ENCODE assay signal across 8 cellular contexts in the genomic region with DNA sequence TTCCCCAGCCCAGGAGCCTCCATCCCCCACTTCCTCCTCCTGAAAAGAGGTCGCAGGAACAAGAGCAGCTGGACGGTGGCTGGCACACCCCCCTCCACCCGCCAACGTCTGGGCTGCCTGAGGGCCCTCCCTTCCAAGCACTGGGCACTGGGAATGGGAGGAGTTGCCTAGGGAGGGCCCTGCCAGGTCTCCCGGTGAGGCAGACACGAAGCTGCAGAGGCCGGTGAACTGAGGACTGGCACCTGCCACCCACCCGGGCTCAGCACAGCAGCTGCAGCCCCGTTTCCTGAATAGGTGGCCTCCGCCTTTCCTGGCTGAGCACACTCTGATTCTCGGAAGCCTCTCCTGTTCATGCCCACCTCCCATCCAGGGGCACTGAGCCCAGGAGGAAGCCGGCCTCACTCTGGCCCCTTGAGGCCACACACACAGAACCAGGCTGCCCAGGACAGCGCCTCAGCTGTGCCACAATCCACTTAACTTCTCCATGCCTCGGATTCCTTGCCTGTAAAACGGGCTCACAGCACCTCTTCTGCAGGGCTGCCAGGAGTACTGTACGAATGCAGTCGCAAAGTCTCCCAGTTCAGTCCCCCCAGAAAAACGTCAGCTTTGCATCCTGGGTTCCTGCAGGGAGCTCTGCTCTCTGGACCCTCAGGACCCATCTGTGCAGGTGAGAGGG. TPM values are rescaled to one million over a fixed set of nuclear protein-coding genes. Genes with fewer than 3 reads are reported as not detected.
DNase-seq lines count a peak whose midpoint lies in the region; ATAC-seq and TF ChIP-seq lines count a peak whose summit lies in the region.

No MANE protein-coding gene starts in this region.

- H3K4me3 ChIP-seq in foreskin fibroblast (ENCODE audit: low read depth in 1 of 2, low read length in 2 of 2) (peak overlapping the region; percentile 51 to 58), sigmoid colon (peak overlapping the region; percentile 39 to 74 (median 65))

- TF ChIP-seq EP300 in sigmoid colon (IDR thresholded peaks at IDR 0.05) = no peak

- H3K36me3 ChIP-seq in sigmoid colon = peaks cover 0 to 15% (median 7%) of the 10 kb centered on the region in 4 donors

- peak overlapping the region; percentile 65 to 72 (median 68) for H3K27ac ChIP-seq in sigmoid colon

- WGBS in sigmoid colon, 2 donors = 11 to 21% methylated on average over 18 of the region's 18 CpGs

- ATAC-seq in GM19328 (IDR thresholded peaks at IDR 0.05; ENCODE audit: unreplicated experiment) (no peak), GM18909 (IDR thresholded peaks at IDR 0.05; ENCODE audit: poor library complexity, unreplicated experiment) (no peak)

- no peak for TF ChIP-seq POLR2A in sigmoid colon (IDR thresholded peaks at IDR 0.05)

- TF ChIP-seq CTCF in foreskin fibroblast (IDR thresholded peaks at IDR 0.05; ENCODE audit: low read depth, low read length) = no peak
- TF ChIP-seq CTCF in sigmoid colon (IDR thresholded peaks at IDR 0.05) = no peak

- H3K9me3 ChIP-seq in sigmoid colon = no peaks in the 10 kb centered on the region

- H3K4me1 ChIP-seq in sigmoid colon = peaks cover 0 to 43% (median 38%) of the 10 kb centered on the region in 4 donors

- DNase-seq in NCI-H2171 treated with DMSO at 0.1 percent for 48 hours (lab: John Stamatoyannopoulos, UW) = peak; percentile 42
- no peak for DNase-seq in NCI-H2171 (lab: John Stamatoyannopoulos, UW)
- peak; percentile 60 for DNase-seq in RKO (ENCODE audit: low spot score)
- DNase-seq in foreskin fibroblast = peak in 1 of 2 donors; percentile 32
- DNase-seq in sigmoid colon = no peak
- DNase-seq in Kasumi-1 (lab: John Stamatoyannopoulos, UW) = no peak

- intact Hi-C loops in sigmoid colon (cut with DNase I) = no loop called here

- peaks cover 21 to 29% (median 27%) of the 10 kb centered on the region in 3 donors for H3K27me3 ChIP-seq in sigmoid colon

RNA-seq across cellular contexts. Expression of a gene that starts 1.3 kb away (rescaled TPM):
- 100 to 1,000 TPM in 1 of 4 donors, 10 to 100 TPM in 3; 21.4 to 101 (median 42.4) TPM for total RNA-seq in sigmoid colon
- 100 to 1,000 TPM in 1 of 3 donors, 10 to 100 TPM in 2; 47.9 to 118 (median 91.9) TPM for polyA plus RNA-seq in sigmoid colon

RNA-seq across cellular contexts. Expression of a gene that starts 9.2 kb away (rescaled TPM):
- total RNA-seq in sigmoid colon = 1 to 10 TPM in 3 of 4 donors, not detected in 1; 1.2 to 2.2 (median 2.1) TPM
- polyA plus RNA-seq in sigmoid colon = 1 to 10 TPM in 2 of 3 donors, under 1 TPM in 1; 0.92 to 6.4 (median 3.0) TPM

RNA-seq across cellular contexts. Expression of a gene that starts 12.8 kb away (rescaled TPM):
- total RNA-seq in sigmoid colon = 1 to 10 TPM in 1 of 4 donors, under 1 TPM in 2, not detected in 1; 0.36 to 1.3 (median 0.41) TPM
- 1 to 10 TPM in 1 of 3 donors, not detected in 2; 1.3 TPM for polyA plus RNA-seq in sigmoid colon

RNA-seq across cellular contexts. Expression of a gene that starts 16.6 kb away (rescaled TPM):
- total RNA-seq in sigmoid colon = 10 to 100 TPM in 3 of 4 donors, 1 to 10 TPM in 1; 9.2 to 19.7 (median 13.2) TPM
- 10 to 100 TPM in 1 of 3 donors, 1 to 10 TPM in 2; 6.0 to 28.6 (median 9.0) TPM for polyA plus RNA-seq in sigmoid colon

RNA-seq across cellular contexts. Expression of a gene that starts 25.7 kb away (rescaled TPM):
- total RNA-seq in sigmoid colon = under 1 TPM in 1 of 4 donors, not detected in 3; 0.81 TPM
- 10 to 100 TPM in 1 of 3 donors, 1 to 10 TPM in 2; 3.6 to 16.4 (median 3.7) TPM for polyA plus RNA-seq in sigmoid colon

Comparison
In these comparisons a context has a peak if more than half of its experiments do, and no peak if none do; other contexts are left out.
1. DNase-seq: peak in NCI-H2171 treated with DMSO at 0.1 percent for 48 hours (single experiment) and RKO (single experiment); none in NCI-H2171 (single experiment), sigmoid colon (single experiment) and Kasumi-1 (0 of 2).